15 cellular contexts compared by ENCODE assay signal in the genomic region with DNA sequence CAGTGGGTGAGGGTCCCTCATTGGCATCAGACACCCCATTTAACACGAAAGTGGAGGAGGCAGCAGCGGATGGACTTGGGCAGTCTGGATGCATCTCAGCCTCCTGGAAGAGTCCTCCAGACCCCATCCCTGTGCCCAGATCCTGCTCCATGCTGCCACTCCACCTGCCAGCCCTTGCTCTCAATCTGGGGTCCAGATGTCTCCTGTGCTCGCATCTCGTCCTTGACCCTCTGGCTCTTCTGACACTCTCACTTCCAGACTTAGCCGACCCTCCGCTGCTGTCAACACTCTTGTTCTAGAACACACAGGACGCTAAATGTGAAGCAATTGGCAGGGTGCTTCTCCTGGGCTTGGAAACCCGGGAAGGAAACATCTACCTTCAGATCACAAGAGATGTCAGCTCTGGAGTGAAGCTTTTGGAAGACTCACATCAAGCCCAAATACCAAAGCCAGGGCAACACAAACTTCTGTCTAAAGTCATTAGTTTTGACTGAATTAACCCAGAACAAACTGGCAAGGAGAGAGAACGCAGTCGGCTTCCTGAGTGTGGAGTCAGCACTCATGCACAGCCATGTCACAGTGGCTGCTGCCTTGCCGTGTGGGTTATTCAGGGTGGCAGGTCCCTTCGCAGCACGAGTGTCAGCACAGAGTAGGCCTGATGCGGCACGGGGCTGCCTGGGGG.
DNase-seq lines count a peak whose midpoint lies in the region; ATAC-seq and TF ChIP-seq lines count a peak whose summit lies in the region.
"Had no signal": no experiment of that assay in that cellular context is flagged by ENCODE, and none has a peak within 500 bp of the region (broad histone marks: within the 10 kb centered on the region; RNA-seq: fewer than 3 reads in every experiment).

No MANE protein-coding gene starts in this region.

- no peaks in the 10 kb centered on the region for H3K27me3 ChIP-seq in right atrium auricular region
- H3K27me3 ChIP-seq: BLaER1 had no signal

- peaks cover 0 to 10% of the 10 kb centered on the region in 2 donors for H3K4me1 ChIP-seq in right atrium auricular region
- H3K4me1 ChIP-seq: HAP-1 had no signal

- no peak overlapping the region for H3K27ac ChIP-seq in right atrium auricular region
- H3K27ac ChIP-seq: BLaER1 had no signal

- no peaks in the 10 kb centered on the region for H3K36me3 ChIP-seq in right atrium auricular region
- H3K36me3 ChIP-seq: BLaER1, HAP-1 had no signal

- no peaks in the 10 kb centered on the region for H3K9me3 ChIP-seq in right atrium auricular region
- H3K9me3 ChIP-seq: BLaER1 had no signal

- intact Hi-C loops in left cardiac atrium (cut with DNase I) = no loop called here

- DNase-seq in right atrium auricular region (ENCODE audit: low spot score) (peak; percentile 23), left cardiac atrium (no peak), islet precursor cell (peak; percentile 50), retina (peak; percentile 61)
- no peak for DNase-seq in activated T-cell treated with anti-CD3 and anti-CD28 coated beads, Interleukin-2, amount 50 U/mL, for 48 hours
- DNase-seq in stimulated activated CD4-positive, alpha-beta T cell treated with anti-CD3 and anti-CD28 coated beads, Interleukin-12 subunit alpha, Interleukin-12 subunit beta, amount 100 ng/mL, for 4 hours = no peak
- DNase-seq: 8988T; AML-193; CD8-positive, alpha-beta memory T cell; DMS53; GOT3 had no signal

- no peak overlapping the region for H3K4me3 ChIP-seq in right atrium auricular region
- H3K4me3 ChIP-seq: BLaER1, GM12878, HAP-1 had no signal

- TF ChIP-seq CTCF in right atrium auricular region (IDR thresholded peaks at IDR 0.05) = no peak

- no peak for ATAC-seq in left cardiac atrium
- no peak for ATAC-seq in GM19455 (IDR thresholded peaks at IDR 0.05; ENCODE audit: unreplicated experiment)
- ATAC-seq: GM12878 had no signal

Comparison
In these comparisons a context has a peak if more than half of its experiments do, and no peak if none do; other contexts are left out.
1. DNase-seq: peak in right atrium auricular region (single experiment), islet precursor cell (single experiment) and retina (single experiment); none in left cardiac atrium (single experiment), activated T-cell treated with anti-CD3 and anti-CD28 coated beads, Interleukin-2, amount 50 U/mL, for 48 hours (0 of 2) and stimulated activated CD4-positive, alpha-beta T cell treated with anti-CD3 and anti-CD28 coated beads, Interleukin-12 subunit alpha, Interleukin-12 subunit beta, amount 100 ng/mL, for 4 hours (single experiment).